ENCODE assay signal across 12 cellular contexts in genomic region chr3:127799476-127800222, GRCh38. TPM values are rescaled to one million over a fixed set of nuclear protein-coding genes. Genes with fewer than 3 reads are reported as not detected.
DNase-seq lines count a peak whose midpoint lies in the region; ATAC-seq and TF ChIP-seq lines count a peak whose summit lies in the region.
"Had no signal": no experiment of that assay in that cellular context is flagged by ENCODE, and none has a peak within 500 bp of the region (broad histone marks: within the 10 kb centered on the region; RNA-seq: fewer than 3 reads in every experiment).

No MANE protein-coding gene starts in this region.

- no peak for DNase-seq in Caco-2
- peak; percentile 89 for DNase-seq in LHCN-M2 (ENCODE audit: low read depth)
- DNase-seq in myocyte (ENCODE audit: low read depth), result peak; percentile 55
- no peak for DNase-seq in T-helper 9 cell
- DNase-seq in globus pallidus (ENCODE audit: low spot score), result no peak
- DNase-seq in GM23338 (ENCODE audit: low spot score), result no peak
- DNase-seq: activated B cell treated with CpG ODN at 0.5 μM for 24 hours; activated naive CD8-positive, alpha-beta T cell treated with anti-CD3 and anti-CD28 coated beads, Interleukin-2, amount 50 U/mL, for 24 hours; DMS79 treated with DMSO at 0.1 percent for 48 hours; hypothalamus had no signal

- intact Hi-C loops in Caco-2 (cut with micrococcal nuclease; ENCODE audit: unreplicated experiment), result no loop called here

- H3K27me3 Mint-ChIP-seq in Caco-2 (ENCODE audit: insufficient read depth, unreplicated experiment) (no peaks in the 10 kb centered on the region), GM23338 (ENCODE audit: insufficient read depth, low read depth, poor library complexity) (no peaks in the 10 kb centered on the region)
- H3K27me3 Mint-ChIP-seq: activated B cell treated with CpG ODN at 0.5 μM for 24 hours; activated naive CD8-positive, alpha-beta T cell treated with anti-CD3 and anti-CD28 coated beads, Interleukin-2, amount 50 U/mL, for 24 hours had no signal

- POLR2A ChIA-PET in Caco-2 (lab: Charles Lee), result no interaction called here

- H3K27ac Mint-ChIP-seq in Caco-2 (ENCODE audit: unreplicated experiment) (peak overlapping the region; percentile 48), GM23338 (no peak overlapping the region)

- no TSS peak for BruUV-seq in Caco-2 (replicated peaks; lab: Mats Ljungman, UMichigan)

- H3K9me3 Mint-ChIP-seq in Caco-2 (ENCODE audit: unreplicated experiment) (no peaks in the 10 kb centered on the region), GM23338 (no peaks in the 10 kb centered on the region)

- H3K4me1 Mint-ChIP-seq in Caco-2 (ENCODE audit: low read depth, unreplicated experiment) (peaks cover 16% of the 10 kb centered on the region), GM23338 (peaks cover 3% of the 10 kb centered on the region; the same call in 2 of the 3 replicates)

- H3K27ac ChIP-seq in cingulate gyrus (ENCODE audit: low read depth, low read length), result peak overlapping the region; percentile 39
- no peak overlapping the region for H3K27ac ChIP-seq in GM23338 (ENCODE audit: low read depth)

- H3K4me3 Mint-ChIP-seq in Caco-2 (ENCODE audit: unreplicated experiment) (no peak overlapping the region), GM23338 (no peak overlapping the region)
- H3K4me3 Mint-ChIP-seq: activated B cell treated with CpG ODN at 0.5 μM for 24 hours; activated naive CD8-positive, alpha-beta T cell treated with anti-CD3 and anti-CD28 coated beads, Interleukin-2, amount 50 U/mL, for 24 hours had no signal

- no peaks in the 10 kb centered on the region for H4K20me1 ChIP-seq in GM23338 (replicated peaks; ENCODE audit: insufficient read depth)

- ATAC-seq in HG02852 (IDR thresholded peaks at IDR 0.05; ENCODE audit: unreplicated experiment), result no peak
- no peak for ATAC-seq in GM23338

- no peak overlapping the region for H2AFZ ChIP-seq in GM23338

- H3K36me3 Mint-ChIP-seq in Caco-2 (ENCODE audit: insufficient read depth, unreplicated experiment), result peaks cover 3% of the 10 kb centered on the region
- H3K36me3 Mint-ChIP-seq in GM23338 (ENCODE audit: low read depth), result no peaks in the 10 kb centered on the region

- H3K9me3 ChIP-seq in Caco-2, result no peaks in the 10 kb centered on the region

- no peaks in the 10 kb centered on the region for H3F3A ChIP-seq in GM23338 (replicated peaks; ENCODE audit: low read depth)

- TF ChIP-seq CTCF in Caco-2 (IDR thresholded peaks at IDR 0.05; ENCODE audit: insufficient read depth in 1 of 2, low read depth in 1 of 2, low read length in 1 of 2, severe bottlenecking in 1 of 2, unreplicated experiment in 1 of 2) (no peak), GM23338 (conservative IDR thresholded peaks at IDR 0.05; ENCODE audit: low read depth in 2 of 2) (no peak)

- CTCF ChIA-PET in Caco-2 (lab: Charles Lee), result no interaction called here

- H3K27me3 ChIP-seq in Caco-2 (replicated peaks; ENCODE audit: control insufficient read depth, insufficient read depth, low read length) (no peaks in the 10 kb centered on the region), GM23338 (ENCODE audit: insufficient read depth) (no peaks in the 10 kb centered on the region)

- H3K4me2 ChIP-seq in GM23338, result no peak overlapping the region

- H3K4me1 ChIP-seq in Caco-2 (0 out of 2 replicates have a peak, but pooled peaks cover 3% of the 10 kb centered on the region), GM23338 (ENCODE audit: insufficient read depth) (no peaks in the 10 kb centered on the region)

- H3K36me3 ChIP-seq in Caco-2 (ENCODE audit: control insufficient read depth, insufficient read depth, low read length) (no peaks in the 10 kb centered on the region), GM23338 (ENCODE audit: insufficient read depth) (no peaks in the 10 kb centered on the region)

- H3K9me2 ChIP-seq in GM23338 (ENCODE audit: insufficient read depth), result no peaks in the 10 kb centered on the region

- H3K4me3 ChIP-seq in Caco-2 (ENCODE audit: low read depth, low read length), result no peak overlapping the region
- H3K4me3 ChIP-seq in GM23338, result no peak overlapping the region

- H3K79me2 ChIP-seq in GM23338 (replicated peaks; ENCODE audit: insufficient read depth), result no peaks in the 10 kb centered on the region

TF ChIP-seq in GM23338, 12 proteins besides CTCF, POLR2A, EP300 and RAD21 (continues in another document):
- TF ChIP-seq EZH2phosphoT487 (IDR thresholded peaks at IDR 0.05; ENCODE audit: unreplicated experiment), result no peak
- TF ChIP-seq ZNF331 (CRISPR knock-in tag; IDR thresholded peaks at IDR 0.05; ENCODE audit: low read depth), result no peak
- TF ChIP-seq NANOG (IDR thresholded peaks at IDR 0.05; ENCODE audit: borderline replicate concordance), result no peak
- no peak for TF ChIP-seq STAT1 (IDR thresholded peaks at IDR 0.05; ENCODE audit: unreplicated experiment)
- no peak for TF ChIP-seq ZNF114 (CRISPR knock-in tag; IDR thresholded peaks at IDR 0.05)
- TF ChIP-seq CREB1 (CRISPR knock-in tag; IDR thresholded peaks at IDR 0.05; ENCODE audit: low read depth), result no peak
- no peak for TF ChIP-seq EZH2 (IDR thresholded peaks at IDR 0.05; ENCODE audit: low read depth, unreplicated experiment)
- TF ChIP-seq POLR2AphosphoS5 (IDR thresholded peaks at IDR 0.05; ENCODE audit: low read depth), result no peak
- TF ChIP-seq ETS1 (IDR thresholded peaks at IDR 0.05), result no peak
- TF ChIP-seq ZNF462 (CRISPR knock-in tag; IDR thresholded peaks at IDR 0.05), result no peak

RNA-seq across cellular contexts. Expression of gene MGLL, which starts 22.7 kb away (rescaled TPM):
- total RNA-seq in Caco-2 (2022) (7.8 and 8.4 TPM in 2 replicates), LHCN-M2 (2014; rRNA removed) (197 and 206 TPM in 2 replicates), myocyte (102 and 107 TPM in 2 replicates)
- 221 TPM for polyA plus RNA-seq in LHCN-M2 (2012)
- polyA plus RNA-seq in myocyte (2012), result 107 TPM
- total RNA-seq in GM23338 (2014; rRNA removed; shearing (Covaris generic)), result 0.62 and 0.83 TPM in 2 replicates
- 0.71 and 1.3 TPM in 2 replicates for polyA plus RNA-seq in GM23338 (2016; fragmentation: Nextera tagmentation; extraction: Ambion mirVana)

Comparison
In these comparisons a context has a peak if more than half of its experiments do, and no peak if none do; other contexts are left out.
1. DNase-seq: peak in LHCN-M2 (single experiment) and myocyte (single experiment); none in Caco-2 (0 of 2), T-helper 9 cell (single experiment), globus pallidus (single experiment) and GM23338 (single experiment).
2. RNA of gene MGLL, which starts 22.7 kb away (total RNA-seq): 197 to 206 TPM in LHCN-M2 and 102 to 107 TPM in myocyte; 7.8 to 8.4 TPM in Caco-2 and 0.62 to 0.83 TPM in GM23338; every median in the first group is over 10 times any median in the second.